In the genomic region with DNA sequence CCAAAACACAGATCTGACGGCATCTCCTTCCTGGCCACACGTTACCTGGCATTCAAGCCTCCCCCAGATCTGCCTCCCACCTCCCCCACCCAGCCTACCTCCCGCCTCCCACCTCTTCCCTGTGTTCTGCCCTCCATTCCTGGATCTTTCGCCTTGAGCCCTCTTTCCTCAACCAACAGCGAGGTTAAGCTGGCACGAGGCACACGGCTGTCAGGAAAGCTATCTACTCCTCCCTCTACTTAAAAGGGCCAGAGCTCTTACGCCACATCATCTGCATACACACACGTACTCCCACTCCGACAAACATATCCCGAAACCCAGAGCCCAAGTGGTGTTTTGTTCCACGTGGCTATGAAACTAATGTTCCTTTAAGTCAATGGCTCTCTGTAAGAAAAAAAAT, we compare ENCODE assay signal across 20 cellular contexts. TPM values are rescaled to one million over a fixed set of nuclear protein-coding genes. Genes with fewer than 3 reads are reported as not detected.
DNase-seq lines count a peak whose midpoint lies in the region; ATAC-seq, FAIRE-seq and TF ChIP-seq lines count a peak whose summit lies in the region.
"Had no signal": no experiment of that assay in that cellular context is flagged by ENCODE, and none has a peak within 500 bp of the region (broad histone marks: within the 10 kb centered on the region; RNA-seq: fewer than 3 reads in every experiment).

No MANE protein-coding gene starts in this region.

- no peak overlapping the region for H3K4me3 Mint-ChIP-seq in stimulated activated naive CD8-positive, alpha-beta T cell treated with anti-CD3 and anti-CD28 coated beads, Interleukin-15, Interleukin-2, amounts not matched to agents 100 ng/mL and 50 ng/mL, for 24 hours
- no peak overlapping the region for H3K4me3 Mint-ChIP-seq in stimulated activated naive CD8-positive, alpha-beta T cell treated with anti-CD3 and anti-CD28 coated beads, Interleukin-15, amount 100 ng/mL, for 72 hours

- H3K56ac ChIP-seq in H1 (replicated peaks; ENCODE audit: insufficient read length, low read depth, low read length), result no peak overlapping the region

- no peak for TF ChIP-seq CTCF in H1 (IDR thresholded peaks at IDR 0.05; ENCODE audit: control extremely low read depth in 1 of 3, insufficient read depth in 1 of 3, low read depth in 1 of 3, low read length in 3 of 3)

- no peak overlapping the region for H2BK12ac ChIP-seq in H1 (ENCODE audit: low read depth, low read length)
- H2BK12ac ChIP-seq in neuronal stem cell (ENCODE audit: low read length), result no peak overlapping the region

- FAIRE-seq in H1 (lab: Jason Lieb, UNC), result no peak
- FAIRE-seq: A549 had no signal

- H3K36me3 ChIP-seq in H1 (ENCODE audit: control insufficient read depth in 2 of 4, insufficient read depth in 4 of 4, low read length in 3 of 4) (peaks cover 8 to 35% (median 12%) of the 10 kb centered on the region in 4 experiments), neuronal stem cell (replicated peaks in 1 of 2; ENCODE audit: control insufficient read depth in 2 of 2, insufficient read depth in 2 of 2, low read length in 2 of 2) (peaks cover 23 to 83% of the 10 kb centered on the region in 2 donors)

- ATAC-seq in stimulated activated naive CD8-positive, alpha-beta T cell treated with anti-CD3 and anti-CD28 coated beads, Interleukin-15, amount 100 ng/mL, for 72 hours, result no peak
- ATAC-seq: A549 had no signal

- no peaks in the 10 kb centered on the region for H3K27me3 Mint-ChIP-seq in stimulated activated naive CD8-positive, alpha-beta T cell treated with anti-CD3 and anti-CD28 coated beads, Interleukin-15, Interleukin-2, amounts not matched to agents 100 ng/mL and 50 ng/mL, for 24 hours
- H3K27me3 Mint-ChIP-seq in stimulated activated naive CD8-positive, alpha-beta T cell treated with anti-CD3 and anti-CD28 coated beads, Interleukin-15, amount 100 ng/mL, for 72 hours, result no peaks in the 10 kb centered on the region

- H3K18ac ChIP-seq in H1 (ENCODE audit: extremely low read depth, low read length) (no peak overlapping the region), neuronal stem cell (ENCODE audit: low read length) (no peak overlapping the region)

- peaks cover 19% of the 10 kb centered on the region for H3K4me1 Mint-ChIP-seq in stimulated activated naive CD8-positive, alpha-beta T cell treated with anti-CD3 and anti-CD28 coated beads, Interleukin-15, Interleukin-2, amounts not matched to agents 100 ng/mL and 50 ng/mL, for 24 hours (ENCODE audit: low read depth)
- peaks cover 11% of the 10 kb centered on the region for H3K4me1 Mint-ChIP-seq in stimulated activated naive CD8-positive, alpha-beta T cell treated with anti-CD3 and anti-CD28 coated beads, Interleukin-15, amount 100 ng/mL, for 72 hours

- WGBS in H1 (ENCODE audit: extremely low coverage in 1 of 2, insufficient coverage in 1 of 2, insufficient read length in 1 of 2, insufficient replicate concordance in 2 of 2, low coverage in 1 of 2, low lambda C conversion rate in 2 of 2, missing lambda C conversion rate in 1 of 2), 2 experiments, result 84% methylated on average over 12 of the region's 12 CpGs; no CpG with 5 or more reads in 1 of the 2 experiments
- WGBS in neuronal stem cell (ENCODE audit: extremely low coverage in 2 of 2, insufficient read length in 2 of 2, insufficient replicate concordance in 1 of 2), 2 donors, result no CpG with 5 or more reads among the region's 12 CpGs

- H4K8ac ChIP-seq in H1 (ENCODE audit: extremely low read depth, insufficient read depth, low read length) (peak overlapping the region; percentile 31; the same call in 1 of the 2 replicates), neuronal stem cell (ENCODE audit: low read depth, low read length) (no peak overlapping the region)

- no peaks in the 10 kb centered on the region for H3K4me1 ChIP-seq in H1 (replicated peaks in 1 of 4; ENCODE audit: control insufficient read depth in 3 of 4, insufficient read depth in 4 of 4, low read length in 3 of 4)
- no peaks in the 10 kb centered on the region for H3K4me1 ChIP-seq in neuronal stem cell (ENCODE audit: control insufficient read depth in 2 of 2, insufficient read depth in 1 of 2, low read depth in 1 of 2, low read length in 2 of 2)
- H3K4me1 ChIP-seq: A549, BE2C had no signal

- intact Hi-C loops in cardiac septum (cut with DNase I), result no loop called here

- no peak for DNase-seq in stimulated activated naive CD8-positive, alpha-beta T cell treated with anti-CD3 and anti-CD28 coated beads, Interleukin-15, amount 100 ng/mL, for 72 hours
- DNase-seq in H1 (ENCODE audit: low read depth in 1 of 2, low spot score in 2 of 2) (no peak), neuronal stem cell (ENCODE audit: low spot score) (no peak), 8988T (no peak), cardiac septum (ENCODE audit: low spot score) (no peak), ureter (ENCODE audit: low spot score) (no peak)
- DNase-seq: BE2C, EL, GF-D8, GM23248, HCEC 1CT, Kasumi-1, MG63, NCI-H1417, NCI-H187, NCI-H446, NCI-H526, Right ventricle myocardium superior had no signal

- POLR2A ChIA-PET in H1 (lab: Charles Lee; ENCODE audit: partially characterized antibody), result no interaction called here

- CTCF ChIA-PET in H1 (lab: Charles Lee; ENCODE audit: partially characterized antibody), result interaction anchor here (4.3 kb wide), 1 partner anchor 14 kb away, joined by 18 read pairs; no protein-coding TSS in a partner anchor

- no peak for TF ChIP-seq EP300 in H1 (IDR thresholded peaks at IDR 0.05; ENCODE audit: borderline replicate concordance in 1 of 2, low read depth in 2 of 2, low read length in 2 of 2)

- H4K20me1 ChIP-seq in H1 (replicated peaks in 1 of 2; ENCODE audit: control insufficient read depth in 1 of 2, insufficient read depth in 2 of 2, low read length in 2 of 2), result peaks cover 5 to 23% of the 10 kb centered on the region in 2 experiments

- H2BK5ac ChIP-seq in H1 (ENCODE audit: low read depth, low read length) (no peak overlapping the region), neuronal stem cell (ENCODE audit: low read length) (no peak overlapping the region)

- H2AFZ ChIP-seq in H1 (ENCODE audit: low read length), result no peak overlapping the region
- H2AFZ ChIP-seq in neuronal stem cell (ENCODE audit: low read length), result no peak overlapping the region
- H2AFZ ChIP-seq: GM23248 had no signal

- H2BK15ac ChIP-seq in H1 (ENCODE audit: low read length) (no peak overlapping the region), neuronal stem cell (ENCODE audit: low read length) (no peak overlapping the region)

- H3K27me3 ChIP-seq in H1 (replicated peaks in 1 of 4; ENCODE audit: control insufficient read depth in 3 of 4, extremely low read depth in 1 of 4, insufficient read depth in 3 of 4, low read length in 3 of 4) (no peaks in the 10 kb centered on the region), neuronal stem cell (ENCODE audit: control insufficient read depth in 3 of 3, insufficient read depth in 3 of 3, low read depth in 1 of 3, low read length in 3 of 3) (no peaks in the 10 kb centered on the region)
- H3K27me3 ChIP-seq: BE2C, MG63 had no signal

- H3K79me2 ChIP-seq in H1 (ENCODE audit: control insufficient read depth in 1 of 2, insufficient read depth in 2 of 2, low read length in 2 of 2), result peaks cover 4 to 47% of the 10 kb centered on the region in 2 experiments; a peak in 3 of 4 replicates

- H3K27ac ChIP-seq in H1 (ENCODE audit: low read depth, low read length), result no peak overlapping the region
- H3K27ac ChIP-seq in neuronal stem cell (replicated peaks; ENCODE audit: low read length), result no peak overlapping the region
- H3K27ac ChIP-seq: A549, GM23248 had no signal

- TF ChIP-seq POLR2A in H1 (IDR thresholded peaks at IDR 0.05; ENCODE audit: control extremely low read depth in 1 of 2, low read depth in 2 of 2, low read length in 2 of 2), result no peak

- H3K27ac Mint-ChIP-seq in stimulated activated naive CD8-positive, alpha-beta T cell treated with anti-CD3 and anti-CD28 coated beads, Interleukin-15, Interleukin-2, amounts not matched to agents 100 ng/mL and 50 ng/mL, for 24 hours, result peak overlapping the region; percentile 40
- H3K27ac Mint-ChIP-seq in stimulated activated naive CD8-positive, alpha-beta T cell treated with anti-CD3 and anti-CD28 coated beads, Interleukin-15, amount 100 ng/mL, for 72 hours, result no peak overlapping the region

- H4K91ac ChIP-seq in H1 (replicated peaks; ENCODE audit: insufficient read length, low read length) (no peak overlapping the region), neuronal stem cell (ENCODE audit: low read depth, low read length, poor library complexity) (no peak overlapping the region)

- H3K4me2 ChIP-seq in H1 (ENCODE audit: insufficient read depth in 1 of 2, low read depth in 2 of 2, low read length in 2 of 2) (no peak overlapping the region), neuronal stem cell (ENCODE audit: insufficient read depth, low read length, poor library complexity, severe bottlenecking) (no peak overlapping the region)
- H3K4me2 ChIP-seq: A549 had no signal

- no peak overlapping the region; the same call in 1 of the 2 replicates for H2AK5ac ChIP-seq in H1 (ENCODE audit: low read depth, low read length)
- no peak overlapping the region for H2AK5ac ChIP-seq in neuronal stem cell (ENCODE audit: low read depth, low read length)

- H3K4ac ChIP-seq in H1 (replicated peaks; ENCODE audit: insufficient read length, low read depth, low read length), result no peak overlapping the region
- no peak overlapping the region for H3K4ac ChIP-seq in neuronal stem cell (ENCODE audit: low read length)

- TF ChIP-seq RAD21 in H1 (IDR thresholded peaks at IDR 0.05 in 1 of 2, conservative IDR thresholded peaks at IDR 0.05 in 1 of 2; ENCODE audit: low read depth in 2 of 2, low read length in 2 of 2), result no peak

- H3K79me1 ChIP-seq in H1 (ENCODE audit: low read depth, low read length), result peaks cover 13% of the 10 kb centered on the region
- H3K79me1 ChIP-seq in neuronal stem cell (ENCODE audit: low read depth, low read length), result peaks cover 2% of the 10 kb centered on the region

- peaks cover 56% of the 10 kb centered on the region for H3K36me3 Mint-ChIP-seq in stimulated activated naive CD8-positive, alpha-beta T cell treated with anti-CD3 and anti-CD28 coated beads, Interleukin-15, Interleukin-2, amounts not matched to agents 100 ng/mL and 50 ng/mL, for 24 hours (ENCODE audit: low read depth)

- H3K9ac ChIP-seq in H1 (replicated peaks in 1 of 4; ENCODE audit: extremely low read depth in 1 of 4, low read depth in 3 of 4, low read length in 3 of 4) (no peak overlapping the region; a peak in 1 of 7 replicates), neuronal stem cell (ENCODE audit: low read depth, low read length, poor library complexity) (no peak overlapping the region)
- H3K9ac ChIP-seq: GM23248 had no signal

- H3K4me3 ChIP-seq in H1 (ENCODE audit: extremely low read depth in 1 of 4, insufficient read depth in 2 of 4, low read depth in 3 of 4, low read length in 4 of 4) (no peak overlapping the region), neuronal stem cell (ENCODE audit: low read length in 2 of 2) (no peak overlapping the region)
- H3K4me3 ChIP-seq: A549, GM23248, MG63 had no signal

- no peaks in the 10 kb centered on the region for H3K9me3 ChIP-seq in H1 (ENCODE audit: insufficient read depth in 2 of 2, low read depth in 1 of 2, low read length in 1 of 2)
- no peaks in the 10 kb centered on the region for H3K9me3 ChIP-seq in neuronal stem cell (replicated peaks in 1 of 2; ENCODE audit: control insufficient read depth in 2 of 2, insufficient read depth in 1 of 2, low read depth in 1 of 2, low read length in 2 of 2)
- H3K9me3 ChIP-seq: A549, BE2C, MG63 had no signal

- H3K9me3 Mint-ChIP-seq in stimulated activated naive CD8-positive, alpha-beta T cell treated with anti-CD3 and anti-CD28 coated beads, Interleukin-15, Interleukin-2, amounts not matched to agents 100 ng/mL and 50 ng/mL, for 24 hours, result no peaks in the 10 kb centered on the region
- H3K9me3 Mint-ChIP-seq in stimulated activated naive CD8-positive, alpha-beta T cell treated with anti-CD3 and anti-CD28 coated beads, Interleukin-15, amount 100 ng/mL, for 72 hours, result no peaks in the 10 kb centered on the region

- H3K14ac ChIP-seq in H1 (ENCODE audit: insufficient read length), result no peak overlapping the region
- H3K14ac ChIP-seq in neuronal stem cell (ENCODE audit: low read length), result no peak overlapping the region

- H2BK120ac ChIP-seq in H1 (replicated peaks; ENCODE audit: low read depth, low read length), result no peak overlapping the region
- no peak overlapping the region for H2BK120ac ChIP-seq in neuronal stem cell (ENCODE audit: low read depth, low read length)

- H2BK20ac ChIP-seq in H1 (ENCODE audit: low read length), result no peak overlapping the region

- H4K5ac ChIP-seq in H1 (ENCODE audit: insufficient read length, low read depth, low read length), result no peak overlapping the region

- H3K23ac ChIP-seq in H1 (ENCODE audit: insufficient read length), result no peak overlapping the region
- H3K23ac ChIP-seq in neuronal stem cell (ENCODE audit: low read depth, low read length, poor library complexity), result peak overlapping the region; percentile 68

- no peaks in the 10 kb centered on the region; the same call in 1 of the 2 replicates for H3K23me2 ChIP-seq in H1 (ENCODE audit: low read depth, low read length)

RNA-seq across cellular contexts. Expression of a gene that starts 18.0 kb away (rescaled TPM):
- 82.0 and 88.8 TPM in 2 replicates for total RNA-seq in H1 (2021; fragmentation: NEBNext Ultra II Directional; extraction: Animal tissue kit (Norgen Biotek cat#: 25700))
- 100 and 101 TPM in 2 replicates for polyA plus RNA-seq in H1 (2011; rRNA removed)
- 110 TPM for polyA plus RNA-seq in H1 (2011; cell fraction: cytosol; rRNA removed)
- 107 TPM for polyA plus RNA-seq in H1 (2011; cell fraction: nucleus; rRNA removed)
- 81.1 to 86.2 TPM (median 86.2 TPM) in 4 replicates for polyA plus RNA-seq in H1 (2012, experiment 1 of 2)
- polyA plus RNA-seq in H1 (2012, experiment 2 of 2), result 57.9 TPM
- polyA plus RNA-seq in H1 (2013, experiment 1 of 2), result 70.1 TPM
- 72.8 TPM for polyA plus RNA-seq in H1 (2013, experiment 2 of 2)
- polyA minus RNA-seq in H1 (2011; rRNA and poly(A)+ RNA removed), result 93.1 and 96.5 TPM in 2 replicates
- polyA minus RNA-seq in H1 (2011; cell fraction: cytosol; rRNA and poly(A)+ RNA removed), result 50.5 TPM
- 34.8 TPM for polyA minus RNA-seq in H1 (2011; cell fraction: nucleus; rRNA and poly(A)+ RNA removed)
- 67.8 TPM for polyA plus RNA-seq in neuronal stem cell (2013, experiment 1 of 2)
- polyA plus RNA-seq in neuronal stem cell (2013, experiment 2 of 2), result 69.8 TPM
- 45.4 TPM for total RNA-seq in cardiac septum
- 96.0 TPM for total RNA-seq in ureter
